Comparison of ENCODE assay signal across 11 cellular contexts in the genomic region with DNA sequence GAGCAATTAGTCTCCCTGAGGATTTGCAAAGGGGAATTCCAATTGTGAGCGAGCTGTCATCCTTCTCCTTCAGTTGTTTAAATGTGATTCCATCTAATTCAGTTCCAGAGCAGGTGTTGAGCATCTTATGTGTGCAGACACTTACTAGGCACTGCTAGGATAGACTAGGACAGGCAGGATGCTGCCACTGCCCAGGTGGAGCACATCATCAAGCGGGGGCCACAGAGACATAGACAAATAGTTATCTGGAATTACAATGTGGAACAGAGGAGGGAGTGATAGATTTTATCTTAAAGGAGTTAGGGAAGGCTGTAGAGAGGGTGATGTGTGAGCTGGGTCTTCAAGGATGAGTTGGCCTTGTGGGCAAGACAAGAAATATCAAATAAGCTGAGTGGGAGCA. TPM values are rescaled to one million over a fixed set of nuclear protein-coding genes. Genes with fewer than 3 reads are reported as not detected.
DNase-seq lines count a peak whose midpoint lies in the region; ATAC-seq and TF ChIP-seq lines count a peak whose summit lies in the region.
"Had no signal": no experiment of that assay in that cellular context is flagged by ENCODE, and none has a peak within 500 bp of the region (broad histone marks: within the 10 kb centered on the region; RNA-seq: fewer than 3 reads in every experiment).

No MANE protein-coding gene starts in this region.

- no peaks in the 10 kb centered on the region for H3K79me2 ChIP-seq in PC-9 (ENCODE audit: low read depth)

- intact Hi-C loops in PC-9 (cut with micrococcal nuclease; ENCODE audit: unreplicated experiment): no loop called here

- H4K20me1 ChIP-seq in PC-9 (ENCODE audit: insufficient read depth): no peaks in the 10 kb centered on the region

- H3K9me3 ChIP-seq in PC-9 (ENCODE audit: insufficient read depth, low read depth) (no peaks in the 10 kb centered on the region), SJCRH30 (replicated peaks) (no peaks in the 10 kb centered on the region)

- ATAC-seq in central memory CD8-positive, alpha-beta T cell (replicated peaks; ENCODE audit: extremely low read depth, poor library complexity, severe bottlenecking): no peak
- ATAC-seq in HG03097 (IDR thresholded peaks at IDR 0.05; ENCODE audit: low FRiP score, unreplicated experiment): no peak

- H3K4me2 ChIP-seq in PC-9: no peak overlapping the region

- POLR2A ChIA-PET in activated CD4-positive, alpha-beta T cell treated with anti-CD3 and anti-CD28 coated beads, Interleukin-2, amount 10 ng/mL, durations not matched to agents 7 days and 5 days (lab: Charles Lee): interaction anchor here (0.6 kb wide), 1 partner anchor 618 kb away, joined by 3 read pairs; no protein-coding TSS in a partner anchor
- POLR2A ChIA-PET in PC-9 (lab: Charles Lee; ENCODE audit: unreplicated experiment): interaction anchor here (0.6 kb wide), 1 partner anchor 9 kb away, joined by 3 read pairs; no protein-coding TSS in a partner anchor

- CTCF ChIA-PET in activated CD4-positive, alpha-beta T cell treated with anti-CD3 and anti-CD28 coated beads, Interleukin-2, amount 10 ng/mL, durations not matched to agents 7 days and 5 days (lab: Charles Lee): interaction anchor here (0.6 to 1.5 kb wide), 3 partner anchors 13 to 328 kb away, joined by 3 to 6 read pairs (median 3); no protein-coding TSS in a partner anchor
- CTCF ChIA-PET in PC-9 (lab: Charles Lee): no interaction called here

- H3K9me2 ChIP-seq in PC-9 (ENCODE audit: insufficient read depth): no peaks in the 10 kb centered on the region

- TF ChIP-seq CTCF in PC-9 (conservative IDR thresholded peaks at IDR 0.05): no peak
- TF ChIP-seq CTCF in osteocyte (IDR thresholded peaks at IDR 0.05): no peak

- no peaks in the 10 kb centered on the region for H3K27me3 Mint-ChIP-seq in activated CD4-positive, alpha-beta T cell treated with anti-CD3 and anti-CD28 coated beads, Interleukin-2, amount 10 ng/mL, durations not matched to agents 7 days and 5 days
- no peaks in the 10 kb centered on the region for H3K27me3 Mint-ChIP-seq in central memory CD8-positive, alpha-beta T cell
- no peaks in the 10 kb centered on the region for H3K27me3 Mint-ChIP-seq in osteocyte (ENCODE audit: unreplicated experiment)

- H3K36me3 ChIP-seq in PC-9 (ENCODE audit: low read depth): no peaks in the 10 kb centered on the region
- no peaks in the 10 kb centered on the region for H3K36me3 ChIP-seq in SJCRH30

- H3K4me3 Mint-ChIP-seq in activated CD4-positive, alpha-beta T cell treated with anti-CD3 and anti-CD28 coated beads, Interleukin-2, amount 10 ng/mL, durations not matched to agents 7 days and 5 days: peak overlapping the region; percentile 7
- peak overlapping the region; percentile 67 for H3K4me3 Mint-ChIP-seq in central memory CD8-positive, alpha-beta T cell
- H3K4me3 Mint-ChIP-seq in osteocyte (ENCODE audit: unreplicated experiment): no peak overlapping the region

- no peaks in the 10 kb centered on the region for H3F3A ChIP-seq in PC-9 (ENCODE audit: insufficient read depth, low read depth)

- peaks cover 86% of the 10 kb centered on the region for H3K4me1 Mint-ChIP-seq in activated CD4-positive, alpha-beta T cell treated with anti-CD3 and anti-CD28 coated beads, Interleukin-2, amount 10 ng/mL, durations not matched to agents 7 days and 5 days
- peaks cover 91% of the 10 kb centered on the region for H3K4me1 Mint-ChIP-seq in central memory CD8-positive, alpha-beta T cell
- peaks cover 34% of the 10 kb centered on the region for H3K4me1 Mint-ChIP-seq in osteocyte (ENCODE audit: unreplicated experiment)

- peaks cover 14% of the 10 kb centered on the region for H3K36me3 Mint-ChIP-seq in activated CD4-positive, alpha-beta T cell treated with anti-CD3 and anti-CD28 coated beads, Interleukin-2, amount 10 ng/mL, durations not matched to agents 7 days and 5 days (ENCODE audit: low read depth)
- peaks cover 10% of the 10 kb centered on the region for H3K36me3 Mint-ChIP-seq in central memory CD8-positive, alpha-beta T cell (ENCODE audit: insufficient read depth)
- no peaks in the 10 kb centered on the region for H3K36me3 Mint-ChIP-seq in osteocyte (ENCODE audit: unreplicated experiment)

- 0 out of 2 replicates have a peak overlapping the region, but pooled peaks have one; percentile 2 for H3K27ac ChIP-seq in PC-9
- H3K27ac ChIP-seq in SJCRH30: no peak overlapping the region

- H2AFZ ChIP-seq in PC-9: 0 out of 2 replicates have a peak overlapping the region, but pooled peaks have one; percentile 0

- H3K4me3 ChIP-seq in PC-9 (no peak overlapping the region), SJCRH30 (no peak overlapping the region)

- BruUV-seq in PC-9 (replicated peaks; lab: Mats Ljungman, UMichigan): no TSS peak

- H3K4me1 ChIP-seq in PC-9 (replicated peaks; ENCODE audit: insufficient read depth) (0 out of 2 replicates have a peak, but pooled peaks cover 5% of the 10 kb centered on the region), SJCRH30 (no peaks in the 10 kb centered on the region)

- peak overlapping the region; percentile 95 for H3K27ac Mint-ChIP-seq in activated CD4-positive, alpha-beta T cell treated with anti-CD3 and anti-CD28 coated beads, Interleukin-2, amount 10 ng/mL, durations not matched to agents 7 days and 5 days
- H3K27ac Mint-ChIP-seq in central memory CD8-positive, alpha-beta T cell (ENCODE audit: low read depth): peak overlapping the region; percentile 97
- H3K27ac Mint-ChIP-seq in osteocyte (ENCODE audit: unreplicated experiment): peak overlapping the region; percentile 3

- H3K27me3 ChIP-seq in PC-9 (ENCODE audit: insufficient read depth, low read depth) (no peaks in the 10 kb centered on the region), SJCRH30 (no peaks in the 10 kb centered on the region)

- DNase-seq in activated CD4-positive, alpha-beta T cell treated with anti-CD3 and anti-CD28 coated beads, Interleukin-2, amount 10 ng/mL, durations not matched to agents 7 days and 5 days: peak; percentile 14
- no peak for DNase-seq in activated CD4-positive, alpha-beta T cell treated with anti-CD3 and anti-CD28 coated beads, Interleukin-2, amount 50 U/mL, for 1 hour
- no peak for DNase-seq in PC-9
- DNase-seq in central memory CD8-positive, alpha-beta T cell (ENCODE audit: low spot score in 2 of 2): no peak
- no peak for DNase-seq in osteocyte (ENCODE audit: extremely low spot score, unreplicated experiment)
- no peak for DNase-seq in AG20443 (ENCODE audit: low spot score)
- DNase-seq in SJCRH30: no peak
- DNase-seq: activated CD8-positive, alpha-beta memory T cell treated with anti-CD3 and anti-CD28 coated beads for 24 hours; DMS53; nucleus accumbens had no signal

- peaks cover 11% of the 10 kb centered on the region for H3K9me3 Mint-ChIP-seq in activated CD4-positive, alpha-beta T cell treated with anti-CD3 and anti-CD28 coated beads, Interleukin-2, amount 10 ng/mL, durations not matched to agents 7 days and 5 days
- no peaks in the 10 kb centered on the region for H3K9me3 Mint-ChIP-seq in central memory CD8-positive, alpha-beta T cell
- H3K9me3 Mint-ChIP-seq in osteocyte (ENCODE audit: unreplicated experiment): no peaks in the 10 kb centered on the region

RNA-seq across cellular contexts. Expression of gene CDC7, which starts 55.9 kb away (rescaled TPM):
- 10 to 100 TPM; 31.4 to 34.7 TPM for total RNA-seq in activated CD4-positive, alpha-beta T cell treated with anti-CD3 and anti-CD28 coated beads, Interleukin-2, amount 10 ng/mL, durations not matched to agents 7 days and 5 days
- total RNA-seq in PC-9 (2021) (11.5 and 13.1 TPM in 2 replicates), osteocyte (4.3 and 6.6 TPM in 2 replicates)
- total RNA-seq in SJCRH30 (2014; rRNA removed; shearing (Covaris generic)): 28.0 and 29.5 TPM in 2 replicates

Comparison
In these comparisons a context has a peak if more than half of its experiments do, and no peak if none do; other contexts are left out.
1. H3K27ac Mint-ChIP-seq: peak in every context shown above with its lines; median percentile 97 in central memory CD8-positive, alpha-beta T cell; 95 in activated CD4-positive, alpha-beta T cell treated with anti-CD3 and anti-CD28 coated beads, Interleukin-2, amount 10 ng/mL, durations not matched to agents 7 days and 5 days; 3 in osteocyte.